Comparison of ENCODE assay signal across 1 cellular context in the genomic region with DNA sequence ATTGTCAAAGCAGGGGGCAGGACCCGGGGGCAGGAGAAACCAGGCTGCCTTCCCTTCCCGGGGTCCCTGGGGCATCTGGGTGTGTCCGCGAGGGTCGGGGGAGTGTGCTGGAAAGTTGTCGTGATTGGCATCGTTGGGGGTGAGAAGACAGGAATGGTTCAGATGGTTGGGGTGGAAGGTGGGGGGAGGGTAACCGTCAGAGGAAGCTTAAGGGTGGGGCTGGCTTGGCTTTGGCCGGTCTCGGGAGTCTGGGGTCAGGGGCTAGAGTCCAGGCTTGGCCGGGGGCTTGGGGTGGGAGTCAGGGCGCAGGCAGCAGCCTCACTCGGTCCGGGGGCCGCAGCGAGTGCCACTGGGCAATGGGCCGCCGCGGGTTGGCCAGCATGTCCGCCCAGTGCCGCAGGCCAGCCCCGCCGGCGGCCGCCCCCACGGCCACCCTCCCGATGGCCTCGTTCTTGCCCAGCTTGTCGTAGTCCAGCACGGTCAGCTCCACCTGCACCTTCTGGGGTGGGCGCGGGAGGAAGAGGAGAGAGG.
TF ChIP-seq lines count a peak whose summit lies in the region.

No MANE protein-coding gene starts in this region.

TF ChIP-seq in endothelial cell of umbilical vein, 7 proteins besides CTCF, POLR2A, EP300 and RAD21:
- TF ChIP-seq, protein P1, sequence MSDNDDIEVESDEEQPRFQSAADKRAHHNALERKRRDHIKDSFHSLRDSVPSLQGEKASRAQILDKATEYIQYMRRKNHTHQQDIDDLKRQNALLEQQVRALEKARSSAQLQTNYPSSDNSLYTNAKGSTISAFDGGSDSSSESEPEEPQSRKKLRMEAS (IDR thresholded peaks at IDR 0.05; ENCODE audit: insufficient read depth, insufficient read length): no peak
- TF ChIP-seq GATA2 (IDR thresholded peaks at IDR 0.05; ENCODE audit: insufficient read depth, insufficient read length, low read depth, low read length) (no peak), MYC (IDR thresholded peaks at IDR 0.05; ENCODE audit: low read depth, low read length) (no peak), POLR2AphosphoS5 (IDR thresholded peaks at IDR 0.05; ENCODE audit: insufficient read depth, low read depth, low read length) (no peak), JUN (IDR thresholded peaks at IDR 0.05; ENCODE audit: borderline replicate concordance, insufficient read depth, insufficient read length, low read depth) (no peak), FOS (IDR thresholded peaks at IDR 0.05; ENCODE audit: borderline replicate concordance, insufficient read depth, low read length) (no peak), EZH2 (IDR thresholded peaks at IDR 0.05; ENCODE audit: borderline replicate concordance, low read depth, low read length, severe bottlenecking) (no peak)
